ENCODE assay signal across 11 cellular contexts in genomic region chr19:2701361-2702169, GRCh38. TPM values are rescaled to one million over a fixed set of nuclear protein-coding genes. Genes with fewer than 3 reads are reported as not detected.
DNase-seq lines count a peak whose midpoint lies in the region; ATAC-seq, FAIRE-seq and TF ChIP-seq lines count a peak whose summit lies in the region.
"Had no signal": no experiment of that assay in that cellular context is flagged by ENCODE, and none has a peak within 500 bp of the region (broad histone marks: within the 10 kb centered on the region; RNA-seq: fewer than 3 reads in every experiment).

No MANE protein-coding gene starts in this region.

- peaks cover 8% of the 10 kb centered on the region for H3K4me1 ChIP-seq in Karpas-422 (ENCODE audit: low read length)
- no peaks in the 10 kb centered on the region for H3K4me1 ChIP-seq in pancreas

- peak overlapping the region; percentile 57 for H3K4me3 Mint-ChIP-seq in CD4-positive, alpha-beta T cell
- H3K4me3 Mint-ChIP-seq in endothelial cell (ENCODE audit: unreplicated experiment): peak overlapping the region; percentile 91

- no peaks in the 10 kb centered on the region for H3K9me3 Mint-ChIP-seq in CD4-positive, alpha-beta T cell
- no peaks in the 10 kb centered on the region for H3K9me3 Mint-ChIP-seq in endothelial cell (ENCODE audit: unreplicated experiment)

- no peaks in the 10 kb centered on the region for H3K79me2 ChIP-seq in Karpas-422 (ENCODE audit: low read length)

- H3K4me3 ChIP-seq in Karpas-422 (ENCODE audit: low read length): no peak overlapping the region; the same call in 1 of the 2 replicates
- H3K4me3 ChIP-seq in pancreas: peak overlapping the region in 3 of 4 donors; percentile 29 to 48 (median 45)

- no peaks in the 10 kb centered on the region for H3K27me3 Mint-ChIP-seq in CD4-positive, alpha-beta T cell
- H3K27me3 Mint-ChIP-seq in endothelial cell (ENCODE audit: unreplicated experiment): peaks cover 7% of the 10 kb centered on the region

- TF ChIP-seq CTCF in CD4-positive, alpha-beta T cell (IDR thresholded peaks at IDR 0.05): no peak
- TF ChIP-seq CTCF in endothelial cell (IDR thresholded peaks at IDR 0.05; ENCODE audit: unreplicated experiment): no peak
- no peak for TF ChIP-seq CTCF in pancreas (IDR thresholded peaks at IDR 0.05)

- WGBS in pancreas, 2 donors: 8 to 13% methylated on average over 9 of the region's 9 CpGs

- intact Hi-C loops in CD4-positive, alpha-beta T cell (cut with DNase I, micrococcal nuclease): loop anchor here in 1 of 2 experiments (2.0 kb wide), 1 partner anchor 39 kb away; the partner anchor contains the start of gene SLC39A3
- intact Hi-C loops in pancreas (cut with DNase I): no loop called here

- peaks cover 40% of the 10 kb centered on the region for H3K4me1 Mint-ChIP-seq in CD4-positive, alpha-beta T cell (ENCODE audit: low read depth)
- peaks cover 16% of the 10 kb centered on the region for H3K4me1 Mint-ChIP-seq in endothelial cell (ENCODE audit: unreplicated experiment)

- peak overlapping the region; percentile 0 for H3K27ac Mint-ChIP-seq in CD4-positive, alpha-beta T cell
- no peak overlapping the region for H3K27ac Mint-ChIP-seq in endothelial cell (ENCODE audit: unreplicated experiment)

- no peak overlapping the region for H2AFZ ChIP-seq in Karpas-422 (ENCODE audit: low read length)

- FAIRE-seq in pancreas (lab: Jason Lieb, UNC): no peak

- no peak overlapping the region for H3K27ac ChIP-seq in CD4-positive, alpha-beta T cell (ENCODE audit: low read depth, low read length)
- H3K27ac ChIP-seq in Karpas-422 (ENCODE audit: low read length): no peak overlapping the region
- no peak overlapping the region for H3K27ac ChIP-seq in pancreas

- DNase-seq in CD4-positive, alpha-beta T cell: no peak
- DNase-seq in Karpas-422 (no peak), endothelial cell (ENCODE audit: low spot score) (no peak), pancreas (no peak), NOMO-1 treated with DMSO at 0.1 percent for 48 hours (lab: John Stamatoyannopoulos, UW; ENCODE audit: unreplicated experiment) (no peak), NCI-H69 (lab: John Stamatoyannopoulos, UW) (no peak)
- no peak for DNase-seq in activated CD4-positive, alpha-beta T cell treated with anti-CD3 and anti-CD28 coated beads for 1 hour
- DNase-seq: SHP77 treated with DMSO at 0.1 percent for 48 hours; stimulated activated CD8-positive, alpha-beta memory T cell treated with anti-CD3 and anti-CD28 coated beads, Interleukin-4, amount 100 ng/mL, for 48 hours had no signal

- CTCF ChIA-PET in CD4-positive, alpha-beta T cell (lab: Charles Lee): interaction anchor here (0.7 kb wide), 1 partner anchor 133 kb away, joined by 3 read pairs; no protein-coding TSS in a partner anchor

- peak overlapping the region; percentile 64; the same call in 1 of the 2 replicates for H3K9ac ChIP-seq in Karpas-422 (ENCODE audit: low read length)

- no peaks in the 10 kb centered on the region for H3K9me2 ChIP-seq in Karpas-422 (replicated peaks; ENCODE audit: insufficient read depth, low read length)

- ATAC-seq in CD4-positive, alpha-beta T cell (ENCODE audit: poor library complexity): no peak
- ATAC-seq in pancreas (no peak), HG02763 (IDR thresholded peaks at IDR 0.05; ENCODE audit: unreplicated experiment) (no peak)

- POLR2A ChIA-PET in CD4-positive, alpha-beta T cell (lab: Charles Lee): interaction anchor here (0.5 to 2.0 kb wide), 9 partner anchors 36 to 862 kb away, joined by 3 to 5 read pairs (median 3); partner anchors contain the start of genes GADD45B, THOP1 and ZNF555

- no peaks in the 10 kb centered on the region for H4K20me1 ChIP-seq in Karpas-422 (ENCODE audit: insufficient read depth, low read depth, low read length)

- peak overlapping the region; percentile 58 for H3K4me2 ChIP-seq in Karpas-422 (ENCODE audit: low read depth, low read length, poor library complexity, severe bottlenecking)

- H3K36me3 Mint-ChIP-seq in CD4-positive, alpha-beta T cell (ENCODE audit: low read depth): no peaks in the 10 kb centered on the region
- no peaks in the 10 kb centered on the region for H3K36me3 Mint-ChIP-seq in endothelial cell (ENCODE audit: low read depth, unreplicated experiment)

- H3K36me3 ChIP-seq in Karpas-422 (ENCODE audit: insufficient read depth, low read length): no peaks in the 10 kb centered on the region
- H3K36me3 ChIP-seq in pancreas: no peaks in the 10 kb centered on the region

- H3K9me3 ChIP-seq in CD4-positive, alpha-beta T cell (ENCODE audit: control insufficient read depth, low read length): no peaks in the 10 kb centered on the region
- no peaks in the 10 kb centered on the region for H3K9me3 ChIP-seq in Karpas-422 (ENCODE audit: low read length)
- no peaks in the 10 kb centered on the region for H3K9me3 ChIP-seq in pancreas

- no peaks in the 10 kb centered on the region for H3K27me3 ChIP-seq in CD4-positive, alpha-beta T cell (ENCODE audit: control insufficient read depth, insufficient read depth, low read length)
- H3K27me3 ChIP-seq in Karpas-422 (ENCODE audit: low read length) (no peaks in the 10 kb centered on the region), pancreas (no peaks in the 10 kb centered on the region)

RNA-seq across cellular contexts. Expression of gene GNG7, which starts 0.9 kb away (rescaled TPM):
- 1 to 10 TPM; 5.2 to 5.7 TPM for total RNA-seq in CD4-positive, alpha-beta T cell
- total RNA-seq in Karpas-422 (2014; rRNA removed; shearing (Covaris generic); ENCODE audit: low replicate concordance): 0.19 and 1.3 TPM in 2 replicates
- total RNA-seq in endothelial cell (ENCODE audit: unreplicated experiment) (7.7 TPM), pancreas (1 to 10 TPM; 4.0 to 8.8 (median 5.9) TPM)
- polyA plus RNA-seq in pancreas: 1 to 10 TPM; 5.6 to 7.7 TPM
- total RNA-seq: LHCN-M2 had no signal

RNA-seq across cellular contexts. Expression of gene DIRAS1, which starts 19.6 kb away (rescaled TPM):
- total RNA-seq in CD4-positive, alpha-beta T cell: not detected
- not detected in 2 replicates for total RNA-seq in Karpas-422 (2014; rRNA removed; shearing (Covaris generic); ENCODE audit: low replicate concordance)
- 0.82 TPM for total RNA-seq in endothelial cell (ENCODE audit: unreplicated experiment)
- total RNA-seq in pancreas: 10 to 100 TPM in 1 of 6 donors, 1 to 10 TPM in 5; 2.7 to 16.3 (median 4.5) TPM
- 1 to 10 TPM; 2.4 to 2.8 TPM for polyA plus RNA-seq in pancreas

RNA-seq across cellular contexts. Expression of gene SLC39A3, which starts 38.3 kb away (rescaled TPM):
- total RNA-seq in CD4-positive, alpha-beta T cell: 1 to 10 TPM; 7.6 to 7.9 TPM
- 28.6 and 55.3 TPM in 2 replicates for total RNA-seq in Karpas-422 (2014; rRNA removed; shearing (Covaris generic); ENCODE audit: low replicate concordance)
- total RNA-seq in endothelial cell (ENCODE audit: unreplicated experiment) (28.7 TPM), pancreas (10 to 100 TPM in 5 of 6 donors, 1 to 10 TPM in 1; 8.7 to 15.2 (median 11.9) TPM)
- 10 to 100 TPM; 15.9 to 25.6 TPM for polyA plus RNA-seq in pancreas
